11 cellular contexts compared by ENCODE assay signal in genomic region chr7:26658080-26658697, GRCh38.
DNase-seq lines count a peak whose midpoint lies in the region; ATAC-seq and TF ChIP-seq lines count a peak whose summit lies in the region.
"Had no signal": no experiment of that assay in that cellular context is flagged by ENCODE, and none has a peak within 500 bp of the region (broad histone marks: within the 10 kb centered on the region; RNA-seq: fewer than 3 reads in every experiment).

No MANE protein-coding gene starts in this region.

- TF ChIP-seq EP300 in stomach (IDR thresholded peaks at IDR 0.05) = no peak

- no peak for ATAC-seq in GM18858 (IDR thresholded peaks at IDR 0.05; ENCODE audit: unreplicated experiment)

- WGBS in stomach, 5 donors = 66 to 77% (median 72%) methylated on average over 8 of the region's 8 CpGs

- no peak for TF ChIP-seq POLR2A in stomach (IDR thresholded peaks at IDR 0.05)

- no peak overlapping the region for H3K4me3 ChIP-seq in stomach
- H3K4me3 ChIP-seq: colonic mucosa had no signal

- no peaks in the 10 kb centered on the region for H3K9me3 Mint-ChIP-seq in activated T-helper 1 cell treated with anti-CD3 and anti-CD28 coated beads, Interleukin-12 subunit alpha, Interleukin-12 subunit beta, Interleukin-2, Interleukin-4 antibody, amounts not matched to agents 30 ng/mL and 10 ng/mL and 1 ng/mL, durations not matched to agents 14 hours and 24 hours and 36 hours
- H3K9me3 Mint-ChIP-seq: CD14-positive monocyte had no signal

- no peak overlapping the region for H3K27ac ChIP-seq in stomach
- H3K27ac ChIP-seq: colonic mucosa, KMS-11 had no signal

- intact Hi-C loops in stomach (cut with DNase I; ENCODE audit: low total_unique reads) = no loop called here
- intact Hi-C loops in activated T-helper 1 cell treated with anti-CD3 and anti-CD28 coated beads, Interleukin-12 subunit alpha, Interleukin-12 subunit beta, Interleukin-2, Interleukin-4 antibody, amounts not matched to agents 30 ng/mL and 10 ng/mL and 1 ng/mL, durations not matched to agents 14 hours and 24 hours and 36 hours (cut with micrococcal nuclease) = no loop called here

- no peaks in the 10 kb centered on the region for H3K9me3 ChIP-seq in stomach
- H3K9me3 ChIP-seq: colonic mucosa had no signal

- DNase-seq in NCI-H1092 treated with DMSO at 0.1 percent for 48 hours (lab: John Stamatoyannopoulos, UW) (peak; percentile 98), NCI-H2227 treated with DMSO at 0.1 percent for 48 hours (lab: John Stamatoyannopoulos, UW) (peak; percentile 93), cerebellum (ENCODE audit: low spot score) (peak; percentile 55), pons (ENCODE audit: low spot score) (peak; percentile 40), stomach (no peak)
- no peak for DNase-seq in activated T-helper 1 cell treated with anti-CD3 and anti-CD28 coated beads, Interleukin-12 subunit alpha, Interleukin-12 subunit beta, Interleukin-2, Interleukin-4 antibody, amounts not matched to agents 30 ng/mL and 10 ng/mL and 1 ng/mL, durations not matched to agents 14 hours and 24 hours and 36 hours (ENCODE audit: low spot score)
- DNase-seq: activated CD4-positive, alpha-beta T cell treated with anti-CD3 and anti-CD28 coated beads for 1 hour; colonic mucosa had no signal

- no peaks in the 10 kb centered on the region for H3K36me3 Mint-ChIP-seq in activated T-helper 1 cell treated with anti-CD3 and anti-CD28 coated beads, Interleukin-12 subunit alpha, Interleukin-12 subunit beta, Interleukin-2, Interleukin-4 antibody, amounts not matched to agents 30 ng/mL and 10 ng/mL and 1 ng/mL, durations not matched to agents 14 hours and 24 hours and 36 hours (ENCODE audit: low read depth)

- H3K27ac Mint-ChIP-seq in activated T-helper 1 cell treated with anti-CD3 and anti-CD28 coated beads, Interleukin-12 subunit alpha, Interleukin-12 subunit beta, Interleukin-2, Interleukin-4 antibody, amounts not matched to agents 30 ng/mL and 10 ng/mL and 1 ng/mL, durations not matched to agents 14 hours and 24 hours and 36 hours = no peak overlapping the region
- H3K27ac Mint-ChIP-seq: CD14-positive monocyte had no signal

- no peaks in the 10 kb centered on the region for H3K4me1 Mint-ChIP-seq in activated T-helper 1 cell treated with anti-CD3 and anti-CD28 coated beads, Interleukin-12 subunit alpha, Interleukin-12 subunit beta, Interleukin-2, Interleukin-4 antibody, amounts not matched to agents 30 ng/mL and 10 ng/mL and 1 ng/mL, durations not matched to agents 14 hours and 24 hours and 36 hours (ENCODE audit: low read depth)

- TF ChIP-seq CTCF in stomach (IDR thresholded peaks at IDR 0.05) = no peak

- H3K27me3 ChIP-seq in stomach = peaks cover 0 to 15% (median 0%) of the 10 kb centered on the region in 3 donors
- H3K27me3 ChIP-seq: colonic mucosa had no signal

- no peaks in the 10 kb centered on the region for H3K36me3 ChIP-seq in stomach
- H3K36me3 ChIP-seq: colonic mucosa had no signal

- no peaks in the 10 kb centered on the region for H3K4me1 ChIP-seq in stomach
- H3K4me1 ChIP-seq: colonic mucosa had no signal

- H3K4me3 Mint-ChIP-seq in activated T-helper 1 cell treated with anti-CD3 and anti-CD28 coated beads, Interleukin-12 subunit alpha, Interleukin-12 subunit beta, Interleukin-2, Interleukin-4 antibody, amounts not matched to agents 30 ng/mL and 10 ng/mL and 1 ng/mL, durations not matched to agents 14 hours and 24 hours and 36 hours = no peak overlapping the region
- H3K4me3 Mint-ChIP-seq: CD14-positive monocyte had no signal

- peaks cover 36% of the 10 kb centered on the region for H3K27me3 Mint-ChIP-seq in activated T-helper 1 cell treated with anti-CD3 and anti-CD28 coated beads, Interleukin-12 subunit alpha, Interleukin-12 subunit beta, Interleukin-2, Interleukin-4 antibody, amounts not matched to agents 30 ng/mL and 10 ng/mL and 1 ng/mL, durations not matched to agents 14 hours and 24 hours and 36 hours (ENCODE audit: insufficient read depth)

Comparison
In these comparisons a context has a peak if more than half of its experiments do, and no peak if none do; other contexts are left out.
1. DNase-seq: peak in NCI-H1092 treated with DMSO at 0.1 percent for 48 hours (single experiment), NCI-H2227 treated with DMSO at 0.1 percent for 48 hours (single experiment), cerebellum (single experiment) and pons (single experiment); none in stomach (single experiment) and activated T-helper 1 cell treated with anti-CD3 and anti-CD28 coated beads, Interleukin-12 subunit alpha, Interleukin-12 subunit beta, Interleukin-2, Interleukin-4 antibody, amounts not matched to agents 30 ng/mL and 10 ng/mL and 1 ng/mL, durations not matched to agents 14 hours and 24 hours and 36 hours (single experiment).